Comparison of ENCODE assay signal across 17 cellular contexts in genomic region chr9:87359264-87359663, GRCh38.
DNase-seq lines count a peak whose midpoint lies in the region; ATAC-seq and TF ChIP-seq lines count a peak whose summit lies in the region.
"Had no signal": no experiment of that assay in that cellular context is flagged by ENCODE, and none has a peak within 500 bp of the region (broad histone marks: within the 10 kb centered on the region; RNA-seq: fewer than 3 reads in every experiment).

No MANE protein-coding gene starts in this region.

- no peaks in the 10 kb centered on the region for H3K4me1 Mint-ChIP-seq in activated CD4-positive, alpha-beta T cell treated with anti-CD3 and anti-CD28 coated beads, Interleukin-2, amount 10 ng/mL, durations not matched to agents 24 days and 14 days
- no peaks in the 10 kb centered on the region for H3K4me1 Mint-ChIP-seq in activated CD4-positive, alpha-beta T cell treated with anti-CD3 and anti-CD28 coated beads, Interleukin-2, amount 10 ng/mL, durations not matched to agents 7 days and 5 days
- H3K4me1 Mint-ChIP-seq in endodermal cell (peaks cover 13% of the 10 kb centered on the region), progenitor cell of endocrine pancreas (ENCODE audit: low read depth) (no peaks in the 10 kb centered on the region), osteocyte (ENCODE audit: unreplicated experiment) (peaks cover 7% of the 10 kb centered on the region)
- H3K4me1 Mint-ChIP-seq: CD14-positive monocyte; CD4-positive, alpha-beta memory T cell; IgD-negative memory B cell had no signal

- H3K27ac Mint-ChIP-seq in activated CD4-positive, alpha-beta T cell treated with anti-CD3 and anti-CD28 coated beads, Interleukin-2, amount 10 ng/mL, durations not matched to agents 24 days and 14 days = no peak overlapping the region
- no peak overlapping the region for H3K27ac Mint-ChIP-seq in activated CD4-positive, alpha-beta T cell treated with anti-CD3 and anti-CD28 coated beads, Interleukin-2, amount 10 ng/mL, durations not matched to agents 7 days and 5 days
- no peak overlapping the region for H3K27ac Mint-ChIP-seq in endodermal cell
- H3K27ac Mint-ChIP-seq in progenitor cell of endocrine pancreas = peak overlapping the region; percentile 6
- no peak overlapping the region for H3K27ac Mint-ChIP-seq in osteocyte (ENCODE audit: unreplicated experiment)
- H3K27ac Mint-ChIP-seq: CD14-positive monocyte; CD4-positive, alpha-beta memory T cell; IgD-negative memory B cell had no signal

- H3K9ac ChIP-seq in endodermal cell (ENCODE audit: extremely low read depth, low read length, poor library complexity, severe bottlenecking) = no peak overlapping the region
- H3K9ac ChIP-seq: BLaER1 had no signal

- intact Hi-C loops in activated CD4-positive, alpha-beta T cell treated with anti-CD3 and anti-CD28 coated beads, Interleukin-2, amount 10 ng/mL, durations not matched to agents 24 days and 14 days (cut with micrococcal nuclease) = no loop called here

- DNase-seq in activated CD4-positive, alpha-beta T cell treated with anti-CD3 and anti-CD28 coated beads, Interleukin-2, amount 10 ng/mL, durations not matched to agents 24 days and 14 days = peak; percentile 18
- DNase-seq in activated CD4-positive, alpha-beta T cell treated with anti-CD3 and anti-CD28 coated beads, Interleukin-2, amount 10 ng/mL, durations not matched to agents 7 days and 5 days = no peak
- peak; percentile 66 for DNase-seq in NCI-H2029 treated with DMSO at 0.1 percent for 48 hours (lab: John Stamatoyannopoulos, UW)
- peak; percentile 16 for DNase-seq in endodermal cell
- no peak for DNase-seq in progenitor cell of endocrine pancreas (ENCODE audit: low spot score, unreplicated experiment)
- DNase-seq in osteocyte (ENCODE audit: extremely low spot score, unreplicated experiment) = no peak
- DNase-seq in NCI-H1694 (lab: John Stamatoyannopoulos, UW) = no peak
- DNase-seq: 8988T; Calu3; CD4-positive, alpha-beta memory T cell; DMS79 treated with DMSO at 0.1 percent for 48 hours; GF-D8; HCEC 1CT had no signal

- H3K4me3 ChIP-seq in endodermal cell (ENCODE audit: low read length) = no peak overlapping the region
- H3K4me3 ChIP-seq: BLaER1 had no signal

- no peaks in the 10 kb centered on the region for H3K36me3 Mint-ChIP-seq in activated CD4-positive, alpha-beta T cell treated with anti-CD3 and anti-CD28 coated beads, Interleukin-2, amount 10 ng/mL, durations not matched to agents 24 days and 14 days (ENCODE audit: low read depth)
- H3K36me3 Mint-ChIP-seq in activated CD4-positive, alpha-beta T cell treated with anti-CD3 and anti-CD28 coated beads, Interleukin-2, amount 10 ng/mL, durations not matched to agents 7 days and 5 days (ENCODE audit: low read depth) = no peaks in the 10 kb centered on the region
- H3K36me3 Mint-ChIP-seq in endodermal cell (ENCODE audit: low read depth) (peaks cover 4% of the 10 kb centered on the region), progenitor cell of endocrine pancreas (ENCODE audit: insufficient read depth) (no peaks in the 10 kb centered on the region), osteocyte (ENCODE audit: unreplicated experiment) (peaks cover 2% of the 10 kb centered on the region)
- H3K36me3 Mint-ChIP-seq: CD14-positive monocyte; CD4-positive, alpha-beta memory T cell; IgD-negative memory B cell had no signal

- TF ChIP-seq CTCF in endodermal cell (conservative IDR thresholded peaks at IDR 0.05) = no peak
- no peak for TF ChIP-seq CTCF in progenitor cell of endocrine pancreas (IDR thresholded peaks at IDR 0.05; ENCODE audit: unreplicated experiment)
- no peak for TF ChIP-seq CTCF in osteocyte (IDR thresholded peaks at IDR 0.05)

- H3K27me3 Mint-ChIP-seq in activated CD4-positive, alpha-beta T cell treated with anti-CD3 and anti-CD28 coated beads, Interleukin-2, amount 10 ng/mL, durations not matched to agents 24 days and 14 days = peaks cover 13% of the 10 kb centered on the region
- peaks cover 14% of the 10 kb centered on the region for H3K27me3 Mint-ChIP-seq in activated CD4-positive, alpha-beta T cell treated with anti-CD3 and anti-CD28 coated beads, Interleukin-2, amount 10 ng/mL, durations not matched to agents 7 days and 5 days
- H3K27me3 Mint-ChIP-seq in endodermal cell (ENCODE audit: insufficient read depth) (peaks cover 2% of the 10 kb centered on the region), progenitor cell of endocrine pancreas (no peaks in the 10 kb centered on the region), osteocyte (ENCODE audit: unreplicated experiment) (no peaks in the 10 kb centered on the region)

- H3K36me3 ChIP-seq in endodermal cell (ENCODE audit: control insufficient read depth, insufficient read depth, low read length) = no peaks in the 10 kb centered on the region
- H3K36me3 ChIP-seq: BLaER1 had no signal

- H3K27me3 ChIP-seq in endodermal cell (ENCODE audit: control insufficient read depth, insufficient read depth, low read length, poor library complexity, severe bottlenecking) = no peaks in the 10 kb centered on the region
- H3K27me3 ChIP-seq: BLaER1 had no signal

- H3K9me3 ChIP-seq in endodermal cell (ENCODE audit: control insufficient read depth, low read length) = no peaks in the 10 kb centered on the region

- POLR2A ChIA-PET in activated CD4-positive, alpha-beta T cell treated with anti-CD3 and anti-CD28 coated beads, Interleukin-2, amount 10 ng/mL, durations not matched to agents 7 days and 5 days (lab: Charles Lee) = no interaction called here

- H3K9me3 Mint-ChIP-seq in activated CD4-positive, alpha-beta T cell treated with anti-CD3 and anti-CD28 coated beads, Interleukin-2, amount 10 ng/mL, durations not matched to agents 24 days and 14 days = no peaks in the 10 kb centered on the region
- H3K9me3 Mint-ChIP-seq in activated CD4-positive, alpha-beta T cell treated with anti-CD3 and anti-CD28 coated beads, Interleukin-2, amount 10 ng/mL, durations not matched to agents 7 days and 5 days = no peaks in the 10 kb centered on the region
- H3K9me3 Mint-ChIP-seq in endodermal cell = peaks cover 11% of the 10 kb centered on the region
- H3K9me3 Mint-ChIP-seq in progenitor cell of endocrine pancreas (ENCODE audit: low read depth) = peaks cover 24% of the 10 kb centered on the region
- H3K9me3 Mint-ChIP-seq in osteocyte (ENCODE audit: unreplicated experiment) = peaks cover 25% of the 10 kb centered on the region

- CTCF ChIA-PET in activated CD4-positive, alpha-beta T cell treated with anti-CD3 and anti-CD28 coated beads, Interleukin-2, amount 10 ng/mL, durations not matched to agents 7 days and 5 days (lab: Charles Lee) = no interaction called here

- no peak overlapping the region for H3K27ac ChIP-seq in endodermal cell (ENCODE audit: low read depth, low read length)
- H3K27ac ChIP-seq: BLaER1 had no signal

- H3K4me3 Mint-ChIP-seq in activated CD4-positive, alpha-beta T cell treated with anti-CD3 and anti-CD28 coated beads, Interleukin-2, amount 10 ng/mL, durations not matched to agents 24 days and 14 days = no peak overlapping the region
- H3K4me3 Mint-ChIP-seq in activated CD4-positive, alpha-beta T cell treated with anti-CD3 and anti-CD28 coated beads, Interleukin-2, amount 10 ng/mL, durations not matched to agents 7 days and 5 days = no peak overlapping the region
- no peak overlapping the region for H3K4me3 Mint-ChIP-seq in endodermal cell
- H3K4me3 Mint-ChIP-seq in progenitor cell of endocrine pancreas (ENCODE audit: low read depth) = no peak overlapping the region
- no peak overlapping the region for H3K4me3 Mint-ChIP-seq in osteocyte (ENCODE audit: unreplicated experiment)
- H3K4me3 Mint-ChIP-seq: CD14-positive monocyte; CD4-positive, alpha-beta memory T cell had no signal

- H3K4me1 ChIP-seq in endodermal cell (ENCODE audit: control insufficient read depth, insufficient read depth, low read length) = peaks cover under 1% of the 10 kb centered on the region
- H3K4me1 ChIP-seq: BLaER1 had no signal

- ATAC-seq in HG03439 (IDR thresholded peaks at IDR 0.05; ENCODE audit: unreplicated experiment) = no peak

Comparison
In these comparisons a context has a peak if more than half of its experiments do, and no peak if none do; other contexts are left out.
1. DNase-seq: peak in activated CD4-positive, alpha-beta T cell treated with anti-CD3 and anti-CD28 coated beads, Interleukin-2, amount 10 ng/mL, durations not matched to agents 24 days and 14 days (single experiment), NCI-H2029 treated with DMSO at 0.1 percent for 48 hours (single experiment) and endodermal cell (single experiment); none in activated CD4-positive, alpha-beta T cell treated with anti-CD3 and anti-CD28 coated beads, Interleukin-2, amount 10 ng/mL, durations not matched to agents 7 days and 5 days (single experiment), progenitor cell of endocrine pancreas (single experiment), osteocyte (single experiment) and NCI-H1694 (single experiment).